8 cellular contexts compared by ENCODE assay signal in the genomic region with DNA sequence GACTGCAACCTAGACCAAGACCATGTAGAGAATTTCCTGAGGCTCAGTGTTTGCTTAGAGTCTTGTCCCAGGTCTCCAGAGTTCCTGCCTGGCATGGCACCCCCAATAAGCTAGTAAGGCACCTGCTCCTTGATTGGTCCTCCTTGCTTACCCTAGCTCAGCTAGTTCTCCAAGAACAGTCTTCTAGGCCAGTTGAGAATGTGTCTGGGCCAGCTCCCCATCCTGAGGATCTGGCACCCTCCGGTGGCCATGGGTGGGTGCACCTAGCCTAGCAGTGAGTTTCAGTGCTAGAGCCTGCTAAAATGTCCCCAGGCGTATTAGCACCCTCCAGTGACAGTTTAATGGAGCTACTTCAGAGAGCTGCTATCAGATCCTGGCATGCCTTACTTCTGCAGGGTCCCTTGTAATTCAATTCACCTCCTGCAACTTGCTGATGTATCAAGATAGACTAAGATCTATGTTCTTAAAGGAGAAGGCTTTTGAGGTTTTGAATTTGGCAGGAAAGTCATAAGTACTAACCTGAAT. TPM values are rescaled to one million over a fixed set of nuclear protein-coding genes. Genes with fewer than 3 reads are reported as not detected.
DNase-seq lines count a peak whose midpoint lies in the region; ATAC-seq and TF ChIP-seq lines count a peak whose summit lies in the region.

No MANE protein-coding gene starts in this region.

- H3K27ac ChIP-seq in DOHH2 (ENCODE audit: low read depth, low read length): no peak overlapping the region
- H3K27ac ChIP-seq in foreskin keratinocyte: no peak overlapping the region

- no peaks in the 10 kb centered on the region for H3K4me1 Mint-ChIP-seq in mesothelial cell of epicardium

- no peaks in the 10 kb centered on the region for H3F3A ChIP-seq in DOHH2 (ENCODE audit: control insufficient read depth, insufficient read depth)

- H4K20me1 ChIP-seq in DOHH2 (ENCODE audit: control insufficient read depth, insufficient read depth, low read depth, low read length): no peaks in the 10 kb centered on the region

- H3K4me1 ChIP-seq in DOHH2 (ENCODE audit: control insufficient read depth, low read length) (no peaks in the 10 kb centered on the region), foreskin keratinocyte (no peaks in the 10 kb centered on the region)

- H3K9me2 ChIP-seq in DOHH2 (replicated peaks; ENCODE audit: control insufficient read depth, low read length): no peaks in the 10 kb centered on the region

- DNase-seq in NOMO-1 treated with DMSO at 0.1 percent for 48 hours (lab: John Stamatoyannopoulos, UW; ENCODE audit: unreplicated experiment) (peak; percentile 69), foreskin keratinocyte (peak; percentile 33 to 66), mesothelial cell of epicardium (ENCODE audit: low spot score in 2 of 2, unreplicated experiment in 2 of 2) (no peak)
- DNase-seq in activated CD8-positive, alpha-beta memory T cell treated with anti-CD3 and anti-CD28 coated beads, Interleukin-2, amount 50 U/mL, for 24 hours (ENCODE audit: extremely low read depth): peak; percentile 5
- DNase-seq in stimulated activated CD4-positive, alpha-beta T cell treated with anti-CD3 and anti-CD28 coated beads, Interleukin-15, amount 100 ng/mL, for 24 hours: peak; percentile 72

- peaks cover 6% of the 10 kb centered on the region; the same call in 1 of the 2 replicates for H3K27me3 ChIP-seq in DOHH2 (ENCODE audit: control insufficient read depth, low read length)
- peaks cover 20% of the 10 kb centered on the region for H3K27me3 ChIP-seq in foreskin keratinocyte

- no peaks in the 10 kb centered on the region for H3K9me3 ChIP-seq in DOHH2 (ENCODE audit: control insufficient read depth, insufficient read depth, low read length)

- no peak overlapping the region for H3K27ac Mint-ChIP-seq in mesothelial cell of epicardium

- TF ChIP-seq CTCF in DOHH2 (IDR thresholded peaks at IDR 0.05; ENCODE audit: low read depth, low read length, poor library complexity, severe bottlenecking): peak; percentile 90
- peak; percentile 94 for TF ChIP-seq CTCF in foreskin keratinocyte (conservative IDR thresholded peaks at IDR 0.05)
- TF ChIP-seq CTCF in mesothelial cell of epicardium (IDR thresholded peaks at IDR 0.05; ENCODE audit: unreplicated experiment): no peak

- ATAC-seq in GM19468 (IDR thresholded peaks at IDR 0.05; ENCODE audit: extremely low read depth, unreplicated experiment) (peak; percentile 80), HG03520 (IDR thresholded peaks at IDR 0.05; ENCODE audit: unreplicated experiment) (peak; percentile 97), foreskin keratinocyte (peak; percentile 95)

- no peak overlapping the region for H3K4me3 Mint-ChIP-seq in mesothelial cell of epicardium

- no peaks in the 10 kb centered on the region for H3K36me3 ChIP-seq in DOHH2 (ENCODE audit: control insufficient read depth, low read length)

- H3K4me2 ChIP-seq in DOHH2 (ENCODE audit: low read length): no peak overlapping the region

- H3K27me3 Mint-ChIP-seq in mesothelial cell of epicardium (ENCODE audit: low read depth): peaks cover 19% of the 10 kb centered on the region

- peaks cover 7% of the 10 kb centered on the region for H3K9me3 Mint-ChIP-seq in mesothelial cell of epicardium

- H3K36me3 Mint-ChIP-seq in mesothelial cell of epicardium: peaks cover 4% of the 10 kb centered on the region

- H3K79me2 ChIP-seq in DOHH2 (ENCODE audit: control insufficient read depth, low read length): no peaks in the 10 kb centered on the region

- H3K4me3 ChIP-seq in DOHH2 (ENCODE audit: low read length): no peak overlapping the region

RNA-seq across cellular contexts. Expression of a gene that starts 44.4 kb away (rescaled TPM):
- total RNA-seq in foreskin keratinocyte (38.0 and 39.8 TPM in 2 replicates), mesothelial cell of epicardium (69.5 to 73.0 TPM (median 69.5 TPM) in 3 replicates)
- 3.2 and 3.8 TPM in 2 replicates for polyA plus RNA-seq in foreskin keratinocyte

Comparison
In these comparisons a context has a peak if more than half of its experiments do, and no peak if none do; other contexts are left out.
1. DNase-seq: peak in NOMO-1 treated with DMSO at 0.1 percent for 48 hours (single experiment), activated CD8-positive, alpha-beta memory T cell treated with anti-CD3 and anti-CD28 coated beads, Interleukin-2, amount 50 U/mL, for 24 hours (single experiment), foreskin keratinocyte (2 of 2) and stimulated activated CD4-positive, alpha-beta T cell treated with anti-CD3 and anti-CD28 coated beads, Interleukin-15, amount 100 ng/mL, for 24 hours (single experiment); none in mesothelial cell of epicardium (0 of 2).
2. Peak in every context shown above with its lines, with median percentiles within 50 percentile points of each other: ATAC-seq.